1 cellular context compared by ENCODE assay signal in genomic region chr13:23375007-23375971, GRCh38.
A peak's percentile ranks its signal among the peaks of the same experiment; 100 is the strongest.
TF ChIP-seq lines count a peak whose summit lies in the region.

No MANE protein-coding gene starts in this region.

TF ChIP-seq in GM12878, 131 proteins besides CTCF, POLR2A, EP300 and RAD21 (continued from another document and continues in another):
- TF ChIP-seq ZBTB40 (IDR thresholded peaks at IDR 0.05; ENCODE audit: borderline replicate concordance): no peak
- no peak for TF ChIP-seq MEF2A (IDR thresholded peaks at IDR 0.05; ENCODE audit: insufficient read depth, low read depth, low read length)
- TF ChIP-seq MAX (IDR thresholded peaks at IDR 0.05; ENCODE audit: low read depth, low read length): peak; percentile 44
- TF ChIP-seq ZSCAN29 (IDR thresholded peaks at IDR 0.05): no peak
- TF ChIP-seq NKRF (conservative IDR thresholded peaks at IDR 0.05): peak; percentile 78
- TF ChIP-seq POLR2AphosphoS5 (IDR thresholded peaks at IDR 0.05; ENCODE audit: low read length): peak; percentile 67
- TF ChIP-seq FOXM1 (IDR thresholded peaks at IDR 0.05; ENCODE audit: low read depth, low read length): no peak
- TF ChIP-seq RELA (IDR thresholded peaks at IDR 0.05; ENCODE audit: borderline replicate concordance, partially characterized antibody): no peak
- no peak for TF ChIP-seq CBX3 (IDR thresholded peaks at IDR 0.05; ENCODE audit: borderline replicate concordance, low read depth)
- 0 out of 2 replicates have a peak, but pooled peaks have one; percentile 30 for TF ChIP-seq TCF12 (IDR thresholded peaks at IDR 0.05; ENCODE audit: low read depth, low read length)
- TF ChIP-seq SKIL (IDR thresholded peaks at IDR 0.05; ENCODE audit: low read depth, poor library complexity, severe bottlenecking): no peak
- no peak for TF ChIP-seq SREBF2 (IDR thresholded peaks at IDR 0.05; ENCODE audit: low read length)
- TF ChIP-seq ZNF592 (IDR thresholded peaks at IDR 0.05): 0 out of 2 replicates have a peak, but pooled peaks have one; percentile 40
- peak in 1 of 2 experiments; percentile 74; a peak in 2 of 3 replicates for TF ChIP-seq EGR1 (IDR thresholded peaks at IDR 0.05; ENCODE audit: borderline replicate concordance in 1 of 2, low read depth in 2 of 2, low read length in 2 of 2)
- no peak for TF ChIP-seq WRNIP1 (IDR thresholded peaks at IDR 0.05; ENCODE audit: borderline replicate concordance, low read depth, low read length)
- no peak for TF ChIP-seq MEF2B (IDR thresholded peaks at IDR 0.05; ENCODE audit: partially characterized antibody, poor library complexity, severe bottlenecking)
- TF ChIP-seq IKZF1 (conservative IDR thresholded peaks at IDR 0.05): peak; percentile 88
- TF ChIP-seq DPF2 (IDR thresholded peaks at IDR 0.05): peak; percentile 85
- TF ChIP-seq BHLHE40 (IDR thresholded peaks at IDR 0.05; ENCODE audit: borderline replicate concordance in 1 of 2, low read depth in 2 of 2, low read length in 1 of 2): peak in 1 of 2 experiments; percentile 59; a peak in 2 of 4 replicates
- peak; percentile 29; the same call in 1 of the 2 replicates for TF ChIP-seq YY1 (IDR thresholded peaks at IDR 0.05; ENCODE audit: low read depth, low read length)
- no peak for TF ChIP-seq SMC3 (IDR thresholded peaks at IDR 0.05; ENCODE audit: borderline replicate concordance, low read length)
- peak in 1 of 2 experiments; percentile 41; a peak in 1 of 4 replicates for TF ChIP-seq SRF (IDR thresholded peaks at IDR 0.05; ENCODE audit: low read depth in 2 of 2, low read length in 2 of 2)
- no peak for TF ChIP-seq CUX1 (IDR thresholded peaks at IDR 0.05; ENCODE audit: insufficient replicate concordance, low read depth, low read length)
- no peak for TF ChIP-seq PML (IDR thresholded peaks at IDR 0.05; ENCODE audit: low read length)
- no peak for TF ChIP-seq ZBTB11 (CRISPR knock-in tag; IDR thresholded peaks at IDR 0.05)
- peak; percentile 91; the same call in 1 of the 2 replicates for TF ChIP-seq RB1 (IDR thresholded peaks at IDR 0.05; ENCODE audit: borderline replicate concordance)
- TF ChIP-seq EED (IDR thresholded peaks at IDR 0.05; ENCODE audit: low read depth): peak; percentile 12; the same call in 1 of the 2 replicates
- TF ChIP-seq SIN3A (IDR thresholded peaks at IDR 0.05; ENCODE audit: low read depth, low read length): peak; percentile 30; the same call in 1 of the 2 replicates
- TF ChIP-seq ZZZ3 (IDR thresholded peaks at IDR 0.05; ENCODE audit: control insufficient read depth, insufficient read length, low read depth): no peak
- peak; percentile 98 for TF ChIP-seq LARP7 (IDR thresholded peaks at IDR 0.05)
- no peak for TF ChIP-seq BCL11A (IDR thresholded peaks at IDR 0.05; ENCODE audit: low read depth, low read length)
- TF ChIP-seq SIX5 (IDR thresholded peaks at IDR 0.05; ENCODE audit: low read depth, low read length, severe bottlenecking): no peak
- no peak for TF ChIP-seq ZNF24 (IDR thresholded peaks at IDR 0.05)
- TF ChIP-seq USF2 (IDR thresholded peaks at IDR 0.05; ENCODE audit: borderline replicate concordance, low read depth, low read length): no peak
- peak; percentile 47; the same call in 1 of the 2 replicates for TF ChIP-seq TAF1 (IDR thresholded peaks at IDR 0.05; ENCODE audit: borderline replicate concordance, low read depth, low read length)
